23 cellular contexts compared by ENCODE assay signal in the genomic region with DNA sequence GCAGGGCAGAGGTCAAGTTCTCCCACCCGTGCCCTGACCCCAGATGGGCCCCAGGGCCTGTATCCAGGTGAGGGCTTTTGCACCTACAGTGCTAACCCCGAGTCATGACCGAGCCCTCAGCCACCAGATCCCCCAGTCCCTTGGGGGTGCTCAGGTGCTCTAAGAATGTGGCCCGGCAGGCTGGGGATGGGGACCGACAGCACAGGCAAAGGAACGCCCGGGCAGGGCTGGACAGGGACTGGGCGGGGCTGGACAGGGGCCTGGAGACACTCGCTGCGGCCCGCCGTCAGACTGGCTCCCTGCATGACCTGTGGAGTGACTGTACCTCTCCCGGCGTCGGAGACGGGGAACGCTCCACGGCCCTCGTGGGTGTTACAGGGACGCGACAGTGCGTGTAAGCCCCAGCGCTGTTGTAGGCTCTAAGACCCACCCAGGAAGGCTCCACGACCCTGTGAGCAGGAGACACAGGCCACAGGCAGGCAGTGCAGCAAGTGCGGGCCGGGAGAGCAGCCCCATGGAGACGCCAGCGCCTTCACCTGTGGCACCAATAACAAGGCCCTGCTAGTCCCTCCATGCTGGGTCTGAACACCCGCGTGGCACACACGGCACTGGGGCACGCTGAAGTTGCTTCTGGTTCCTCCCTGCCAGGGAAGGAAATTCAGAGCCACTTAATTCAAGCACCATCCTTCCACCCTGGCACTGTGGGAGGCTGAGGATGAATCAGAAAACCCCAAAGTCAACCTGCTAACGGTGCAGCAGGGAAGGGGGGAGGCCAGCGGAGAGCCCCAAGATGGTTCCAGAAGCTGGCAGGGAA. TPM values are rescaled to one million over a fixed set of nuclear protein-coding genes. Genes with fewer than 3 reads are reported as not detected.
DNase-seq lines count a peak whose midpoint lies in the region; ATAC-seq, FAIRE-seq and TF ChIP-seq lines count a peak whose summit lies in the region.
"Had no signal": no experiment of that assay in that cellular context is flagged by ENCODE, and none has a peak within 500 bp of the region (broad histone marks: within the 10 kb centered on the region; RNA-seq: fewer than 3 reads in every experiment).

No MANE protein-coding gene starts in this region.

- peaks cover 58% of the 10 kb centered on the region for H4K20me1 ChIP-seq in OCI-LY3 (ENCODE audit: insufficient read depth, low read length)

- H3K9me3 ChIP-seq in OCI-LY3 (ENCODE audit: insufficient read depth, low read length) (no peaks in the 10 kb centered on the region), spleen (no peaks in the 10 kb centered on the region), body of pancreas (no peaks in the 10 kb centered on the region), small intestine (ENCODE audit: control insufficient read depth, low read depth) (no peaks in the 10 kb centered on the region)
- H3K9me3 ChIP-seq: thoracic aorta had no signal

- peaks cover 81% of the 10 kb centered on the region for H3K79me2 ChIP-seq in OCI-LY3 (ENCODE audit: low read length)

- H2AFZ ChIP-seq in OCI-LY3 (ENCODE audit: low read depth, low read length): no peak overlapping the region
- H2AFZ ChIP-seq: PC-9 had no signal

- H3K4me2 ChIP-seq in OCI-LY3 (ENCODE audit: low read length): peak overlapping the region; percentile 83
- H3K4me2 ChIP-seq: PC-9 had no signal

- 65 to 72% (median 68%) methylated on average over 25 to 34 of the region's 34 CpGs for WGBS in spleen, 5 donors
- WGBS in body of pancreas, 2 donors: 76 to 80% methylated on average over 5 to 29 of the region's 34 CpGs
- WGBS in small intestine, 3 donors: 72 to 81% (median 73%) methylated on average over 34 of the region's 34 CpGs

- TF ChIP-seq CTCF in OCI-LY3 (IDR thresholded peaks at IDR 0.05; ENCODE audit: low read depth, low read length) (no peak), spleen (IDR thresholded peaks at IDR 0.05 in 8 of 11, conservative IDR thresholded peaks at IDR 0.05 in 3 of 11) (no peak), body of pancreas (IDR thresholded peaks at IDR 0.05) (no peak)

- H3K27me3 ChIP-seq in OCI-LY3 (ENCODE audit: low read depth, low read length) (no peaks in the 10 kb centered on the region), spleen (replicated peaks in 1 of 7) (peaks cover 0 to 55% (median 4%) of the 10 kb centered on the region in 7 donors), body of pancreas (no peaks in the 10 kb centered on the region), small intestine (ENCODE audit: control insufficient read depth in 2 of 2, insufficient read depth in 2 of 2, low read length in 2 of 2) (peaks cover 3 to 28% of the 10 kb centered on the region in 2 donors)

- intact Hi-C loops in head of caudate nucleus (cut with DNase I): no loop called here
- intact Hi-C loops in spleen (cut with DNase I; ENCODE audit: low total_unique reads): no loop called here
- intact Hi-C loops in body of pancreas (cut with DNase I): no loop called here

- no peak for FAIRE-seq in small intestine (lab: Jason Lieb, UNC)
- FAIRE-seq: keratinocyte, TTC549 had no signal

- H3K4me1 ChIP-seq in OCI-LY3 (ENCODE audit: low read length): peaks cover 43% of the 10 kb centered on the region
- peaks cover 46 to 85% (median 68%) of the 10 kb centered on the region in 6 donors for H3K4me1 ChIP-seq in spleen
- peaks cover 51% of the 10 kb centered on the region for H3K4me1 ChIP-seq in body of pancreas
- no peaks in the 10 kb centered on the region for H3K4me1 ChIP-seq in small intestine (ENCODE audit: control insufficient read depth in 2 of 2, insufficient read depth in 1 of 2, low read depth in 1 of 2, low read length in 1 of 2)

- peaks cover 16% of the 10 kb centered on the region for H3K36me3 ChIP-seq in OCI-LY3 (replicated peaks; ENCODE audit: low read depth, low read length)
- peaks cover 0 to 17% (median 0%) of the 10 kb centered on the region in 6 donors for H3K36me3 ChIP-seq in spleen
- H3K36me3 ChIP-seq in body of pancreas (replicated peaks in 1 of 2; ENCODE audit: insufficient read depth in 1 of 2, low read depth in 2 of 2): no peaks in the 10 kb centered on the region
- no peaks in the 10 kb centered on the region for H3K36me3 ChIP-seq in small intestine (ENCODE audit: control insufficient read depth in 2 of 2, insufficient read depth in 2 of 2, low read length in 2 of 2)
- H3K36me3 ChIP-seq: thoracic aorta had no signal

- DNase-seq in Daoy (ENCODE audit: low read depth) (peak; percentile 37), head of caudate nucleus (peak in 41 of 42 donors; percentile 28 to 89 (median 64)), spleen (peak; percentile 76), body of pancreas (no peak), small intestine (no peak)
- DNase-seq: activated CD4-positive, alpha-beta T cell treated with anti-CD3 and anti-CD28 coated beads, Interleukin-2, amount 10 ng/mL, durations not matched to agents 7 days and 5 days; activated naive CD4-positive, alpha-beta T cell treated with anti-CD3 and anti-CD28 coated beads, Interleukin-2, amount 10 ng/mL, durations not matched to agents 7 days and 5 days; activated T-cell treated with anti-CD3 and anti-CD28 coated beads for 4 hours; AML-193; GF-D8; NCI-H1092 treated with DMSO at 0.1 percent for 48 hours; NCI-H2107; stimulated activated CD4-positive, alpha-beta T cell treated with anti-CD3 and anti-CD28 coated beads, Interleukin-2, amount 100 ng/mL, for 48 hours had no signal

- H3K4me3 ChIP-seq in OCI-LY3 (ENCODE audit: low read length): peak overlapping the region; percentile 92; the same call in 1 of the 2 replicates
- peak overlapping the region in 5 of 8 donors; percentile 66 to 88 (median 75) for H3K4me3 ChIP-seq in spleen
- no peak overlapping the region for H3K4me3 ChIP-seq in body of pancreas
- no peak overlapping the region for H3K4me3 ChIP-seq in small intestine (ENCODE audit: low read depth in 1 of 2, low read length in 2 of 2)
- H3K4me3 ChIP-seq: PC-9 had no signal

- no peak overlapping the region for H3K27ac ChIP-seq in OCI-LY3 (ENCODE audit: low read length)
- H3K27ac ChIP-seq in spleen: peak overlapping the region in 5 of 8 donors; percentile 67 to 95 (median 83)
- peak overlapping the region in 1 of 4 donors; percentile 80 for H3K27ac ChIP-seq in body of pancreas
- H3K27ac ChIP-seq in small intestine (ENCODE audit: low read depth in 1 of 2, low read length in 1 of 2): no peak overlapping the region
- H3K27ac ChIP-seq: PC-9, thoracic aorta had no signal

- no peak overlapping the region for H3K9ac ChIP-seq in OCI-LY3 (ENCODE audit: low read length)

- ATAC-seq in GM21423 (IDR thresholded peaks at IDR 0.05; ENCODE audit: unreplicated experiment) (no peak), HG03432 (IDR thresholded peaks at IDR 0.05; ENCODE audit: unreplicated experiment) (no peak), body of pancreas (no peak)

- TF ChIP-seq POLR2A in spleen (IDR thresholded peaks at IDR 0.05) (no peak), body of pancreas (IDR thresholded peaks at IDR 0.05) (no peak)

RNA-seq across cellular contexts. Expression of a gene that starts 38.7 kb away (rescaled TPM):
- not detected in 2 replicates for total RNA-seq in Daoy (2014; rRNA removed; shearing (Covaris generic))
- total RNA-seq in spleen (10 to 100 TPM; 10.5 to 59.8 (median 56.3) TPM), body of pancreas (10 to 100 TPM in 1 of 2 donors, 1 to 10 TPM in 1; 7.8 to 16.2 TPM)
- polyA plus RNA-seq in spleen (10 to 100 TPM in 2 of 3 donors, 1 to 10 TPM in 1; 8.4 to 25.1 (median 14.3) TPM), small intestine (1 to 10 TPM; 1.4 to 5.7 (median 2.5) TPM)
- total RNA-seq: activated CD4-positive, alpha-beta T cell treated with anti-CD3 and anti-CD28 coated beads, Interleukin-2, amount 10 ng/mL, durations not matched to agents 7 days and 5 days; dermis microvascular lymphatic vessel endothelial cell; osteoblast; SK-MEL-5 had no signal

Comparison
In these comparisons a context has a peak if more than half of its experiments do, and no peak if none do; other contexts are left out.
1. DNase-seq: peak in Daoy (single experiment), head of caudate nucleus (41 of 42) and spleen (single experiment); none in body of pancreas (0 of 4) and small intestine (single experiment).
2. H3K27ac ChIP-seq: peak in spleen (5 of 8); none in OCI-LY3 (single experiment) and small intestine (0 of 2).
3. H3K4me3 ChIP-seq: peak in OCI-LY3 (single experiment) and spleen (5 of 8); none in body of pancreas (0 of 2) and small intestine (0 of 2).